ENCODE assay signal across 25 cellular contexts in genomic region chr6:165791876-165792437, GRCh38.
"Had no signal": no experiment of that assay in that cellular context is flagged by ENCODE, and none has a peak within 500 bp of the region (broad histone marks: within the 10 kb centered on the region; RNA-seq: fewer than 3 reads in every experiment).

No MANE protein-coding gene starts in this region.

- H3K27ac ChIP-seq: left lung, lower lobe of right lung, ovary, right atrium auricular region, spleen, suprapubic skin, thoracic aorta, tibial artery, uterus had no signal

- H3K4me1 Mint-ChIP-seq: natural killer cell; stimulated activated effector memory CD8-positive, alpha-beta T cell treated with anti-CD3 and anti-CD28 coated beads, Interleukin-12 subunit alpha, Interleukin-12 subunit beta, amount 100 ng/mL, for 72 hours had no signal

- H3K9me3 ChIP-seq: left lung, lower lobe of right lung, ovary, right atrium auricular region, spleen, suprapubic skin, thoracic aorta, tibial artery, uterus had no signal

- H3K27ac Mint-ChIP-seq: mesothelial cell of epicardium; naive B cell; natural killer cell; nephron progenitor cell; progenitor cell of endocrine pancreas; stimulated activated effector memory CD8-positive, alpha-beta T cell treated with anti-CD3 and anti-CD28 coated beads, Interleukin-12 subunit alpha, Interleukin-12 subunit beta, amount 100 ng/mL, for 72 hours; stimulated activated naive CD8-positive, alpha-beta T cell treated with anti-CD3 and anti-CD28 coated beads, Interleukin-15, Interleukin-2, amounts not matched to agents 100 ng/mL and 50 ng/mL, for 24 hours; type B pancreatic cell had no signal

- H3K4me3 ChIP-seq: left lung, lower lobe of right lung, ovary, right atrium auricular region, spleen, suprapubic skin, thoracic aorta, tibial artery, uterus had no signal

- H3K4me1 ChIP-seq: left lung, lower lobe of right lung, right atrium auricular region, spleen, suprapubic skin, tibial artery, uterus had no signal

- H3K4me3 Mint-ChIP-seq: mesothelial cell of epicardium; naive B cell; natural killer cell; nephron progenitor cell; stimulated activated effector memory CD8-positive, alpha-beta T cell treated with anti-CD3 and anti-CD28 coated beads, Interleukin-12 subunit alpha, Interleukin-12 subunit beta, amount 100 ng/mL, for 72 hours; stimulated activated naive CD8-positive, alpha-beta T cell treated with anti-CD3 and anti-CD28 coated beads, Interleukin-15, Interleukin-2, amounts not matched to agents 100 ng/mL and 50 ng/mL, for 24 hours; type B pancreatic cell had no signal

- H3K36me3 Mint-ChIP-seq: mesothelial cell of epicardium; naive B cell; natural killer cell; stimulated activated effector memory CD8-positive, alpha-beta T cell treated with anti-CD3 and anti-CD28 coated beads, Interleukin-12 subunit alpha, Interleukin-12 subunit beta, amount 100 ng/mL, for 72 hours; type B pancreatic cell had no signal

- ATAC-seq: left colon, left lung, natural killer cell, sciatic nerve had no signal

- H3K36me3 ChIP-seq: left lung, lower lobe of right lung, ovary, right atrium auricular region, spleen, suprapubic skin, thoracic aorta, tibial artery, uterus had no signal

- H3K27me3 ChIP-seq: left lung, ovary, right atrium auricular region, spleen, suprapubic skin, tibial artery, uterus had no signal

- DNase-seq: hippocampal formation; kidney glomerular epithelial cell; left colon; left lung; lower lobe of right lung; mesendoderm; naive B cell; natural killer cell; nephron progenitor cell; ovary; small intestine; spleen; stimulated activated CD4-positive, alpha-beta T cell treated with anti-CD3 and anti-CD28 coated beads, Interleukin-4, amount 100 ng/mL, for 24 hours; stimulated activated naive CD4-positive, alpha-beta T cell; tibial artery; uterus had no signal

- H3K9me3 Mint-ChIP-seq: mesothelial cell of epicardium, natural killer cell, nephron progenitor cell, type B pancreatic cell had no signal
